9 cellular contexts compared by ENCODE assay signal in genomic region chr16:17305694-17306093, GRCh38.
DNase-seq lines count a peak whose midpoint lies in the region; ATAC-seq and TF ChIP-seq lines count a peak whose summit lies in the region.
"Had no signal": no experiment of that assay in that cellular context is flagged by ENCODE, and none has a peak within 500 bp of the region (broad histone marks: within the 10 kb centered on the region; RNA-seq: fewer than 3 reads in every experiment).

No MANE protein-coding gene starts in this region.

- no peak for TF ChIP-seq POLR2A in thyroid gland (IDR thresholded peaks at IDR 0.05)

- intact Hi-C loops in thyroid gland (cut with DNase I): no loop called here

- peak; percentile 41 for DNase-seq in activated naive CD4-positive, alpha-beta T cell treated with Interleukin-2 at 50 U/mL for 16 hours
- DNase-seq in activated naive CD4-positive, alpha-beta T cell (lab: John Stamatoyannopoulos, UW): no peak
- DNase-seq in activated CD8-positive, alpha-beta memory T cell treated with anti-CD3 and anti-CD28 coated beads, Interleukin-2, amount 50 U/mL, for 4 hours: peak; percentile 21
- peak; percentile 79 for DNase-seq in natural killer cell treated with Interleukin-12 subunit alpha and Interleukin-12 subunit beta and Interleukin-15 and Interleukin-18, amount 100 ng/mL, for 72 hours (ENCODE audit: low spot score)
- DNase-seq in thyroid gland: no peak
- no peak for DNase-seq in occipital lobe (lab: John Stamatoyannopoulos, UW)
- no peak for DNase-seq in AML-193 (lab: John Stamatoyannopoulos, UW)
- DNase-seq: effector memory CD4-positive, alpha-beta T cell had no signal

- H3K9me3 ChIP-seq in thyroid gland: no peaks in the 10 kb centered on the region

- H3K27me3 Mint-ChIP-seq in natural killer cell treated with Interleukin-12 subunit alpha and Interleukin-12 subunit beta and Interleukin-15 and Interleukin-18, amount 100 ng/mL, for 72 hours: no peaks in the 10 kb centered on the region

- peaks cover 33 to 50% of the 10 kb centered on the region in 2 donors for H3K4me1 ChIP-seq in thyroid gland

- no peaks in the 10 kb centered on the region for H3K36me3 ChIP-seq in thyroid gland

- WGBS in thyroid gland, 2 donors: 84 to 87% methylated on average over 6 of the region's 6 CpGs

- no peak overlapping the region for H3K4me3 ChIP-seq in thyroid gland (replicated peaks in 1 of 3)

- H3K36me3 Mint-ChIP-seq in natural killer cell treated with Interleukin-12 subunit alpha and Interleukin-12 subunit beta and Interleukin-15 and Interleukin-18, amount 100 ng/mL, for 72 hours: no peaks in the 10 kb centered on the region

- H3K9me3 Mint-ChIP-seq in natural killer cell treated with Interleukin-12 subunit alpha and Interleukin-12 subunit beta and Interleukin-15 and Interleukin-18, amount 100 ng/mL, for 72 hours: no peaks in the 10 kb centered on the region

- H3K27ac Mint-ChIP-seq in natural killer cell treated with Interleukin-12 subunit alpha and Interleukin-12 subunit beta and Interleukin-15 and Interleukin-18, amount 100 ng/mL, for 72 hours: peak overlapping the region; percentile 52 to 93

- ATAC-seq in natural killer cell treated with Interleukin-12 subunit alpha and Interleukin-12 subunit beta and Interleukin-15 and Interleukin-18, amount 100 ng/mL, for 72 hours: peak; percentile 89 to 97
- no peak for ATAC-seq in GM18909 (IDR thresholded peaks at IDR 0.05; ENCODE audit: poor library complexity, unreplicated experiment)

- H3K27me3 ChIP-seq in thyroid gland: no peaks in the 10 kb centered on the region

- H3K4me1 Mint-ChIP-seq in natural killer cell treated with Interleukin-12 subunit alpha and Interleukin-12 subunit beta and Interleukin-15 and Interleukin-18, amount 100 ng/mL, for 72 hours (ENCODE audit: low read depth in 2 of 2): peaks cover 36 to 39% of the 10 kb centered on the region in 2 donors

- peak overlapping the region; percentile 78 to 99 (median 94) for H3K27ac ChIP-seq in thyroid gland

- H3K4me3 Mint-ChIP-seq in natural killer cell treated with Interleukin-12 subunit alpha and Interleukin-12 subunit beta and Interleukin-15 and Interleukin-18, amount 100 ng/mL, for 72 hours: peak overlapping the region; percentile 68

- TF ChIP-seq CTCF in thyroid gland (IDR thresholded peaks at IDR 0.05): no peak

Comparison
In these comparisons a context has a peak if more than half of its experiments do, and no peak if none do; other contexts are left out.
1. DNase-seq: peak in activated naive CD4-positive, alpha-beta T cell treated with Interleukin-2 at 50 U/mL for 16 hours (single experiment), activated CD8-positive, alpha-beta memory T cell treated with anti-CD3 and anti-CD28 coated beads, Interleukin-2, amount 50 U/mL, for 4 hours (single experiment) and natural killer cell treated with Interleukin-12 subunit alpha and Interleukin-12 subunit beta and Interleukin-15 and Interleukin-18, amount 100 ng/mL, for 72 hours (single experiment); none in activated naive CD4-positive, alpha-beta T cell (0 of 4), thyroid gland (0 of 2), occipital lobe (single experiment) and AML-193 (0 of 2).